In the genomic region with DNA sequence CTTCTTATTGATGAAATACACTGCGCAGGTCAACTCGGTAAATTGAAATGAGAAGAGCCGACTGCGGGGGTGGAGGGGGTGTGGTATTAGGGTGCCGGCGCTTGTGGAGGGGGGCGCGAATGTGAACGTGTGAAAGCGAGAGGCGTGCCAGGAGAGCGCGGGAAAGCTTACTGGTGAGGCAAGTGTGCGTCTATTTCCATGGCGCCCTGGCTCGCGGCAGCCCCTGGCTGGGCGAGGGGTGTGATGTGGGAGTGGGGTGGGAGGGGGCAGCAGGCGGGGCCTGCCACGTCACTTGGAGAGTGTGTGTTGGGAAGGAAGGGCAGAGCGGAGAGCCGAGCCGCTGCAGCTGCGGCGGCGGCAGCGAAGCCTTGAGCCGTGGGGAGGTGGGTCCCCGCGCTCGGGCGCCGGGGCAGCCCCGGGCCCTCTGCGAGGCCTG, we compare ENCODE assay signal across 8 cellular contexts.
DNase-seq lines count a peak whose midpoint lies in the region; ATAC-seq and TF ChIP-seq lines count a peak whose summit lies in the region.
"Had no signal": no experiment of that assay in that cellular context is flagged by ENCODE, and none has a peak within 500 bp of the region (broad histone marks: within the 10 kb centered on the region; RNA-seq: fewer than 3 reads in every experiment).

No MANE protein-coding gene starts in this region.

- TF ChIP-seq POLR2A in spleen (IDR thresholded peaks at IDR 0.05): no peak

- TF ChIP-seq CTCF in WERI-Rb-1 (IDR thresholded peaks at IDR 0.05; ENCODE audit: low read depth, low read length) (no peak), spleen (IDR thresholded peaks at IDR 0.05 in 8 of 11, conservative IDR thresholded peaks at IDR 0.05 in 3 of 11) (no peak)

- intact Hi-C loops in spleen (cut with DNase I; ENCODE audit: low total_unique reads): no loop called here

- H3K27me3 ChIP-seq in HUES6 (ENCODE audit: control insufficient read depth, insufficient read depth, low read length) (peaks cover 63% of the 10 kb centered on the region), WERI-Rb-1 (ENCODE audit: insufficient read depth, low read depth, severe bottlenecking) (no peaks in the 10 kb centered on the region), spleen (replicated peaks in 1 of 7) (peaks cover 3 to 70% (median 27%) of the 10 kb centered on the region in 7 donors)

- ATAC-seq in HG03342 (IDR thresholded peaks at IDR 0.05; ENCODE audit: unreplicated experiment) (no peak), HG02571 (IDR thresholded peaks at IDR 0.05; ENCODE audit: unreplicated experiment) (no peak)

- H3K9me3 ChIP-seq in HUES6 (ENCODE audit: control insufficient read depth, insufficient read depth, low read depth, low read length) (no peaks in the 10 kb centered on the region), WERI-Rb-1 (ENCODE audit: severe bottlenecking) (no peaks in the 10 kb centered on the region), spleen (no peaks in the 10 kb centered on the region)

- H3K4me1 ChIP-seq in HUES6 (ENCODE audit: control insufficient read depth, insufficient read depth, low read length) (peaks cover 6% of the 10 kb centered on the region), spleen (peaks cover 0 to 41% (median 27%) of the 10 kb centered on the region in 6 donors)

- H3K36me3 ChIP-seq in HUES6 (ENCODE audit: control insufficient read depth, insufficient read depth, low read length) (no peaks in the 10 kb centered on the region), WERI-Rb-1 (no peaks in the 10 kb centered on the region), spleen (no peaks in the 10 kb centered on the region)

- H3K27ac ChIP-seq in HUES6 (ENCODE audit: low read depth, low read length) (no peak overlapping the region), WERI-Rb-1 (no peak overlapping the region), spleen (peak overlapping the region in 3 of 8 donors; percentile 1 to 28 (median 15))
- H3K27ac ChIP-seq: HL-60 had no signal

- peak overlapping the region; percentile 71 for H3K9ac ChIP-seq in HUES6 (ENCODE audit: low read length)

- H3K4me3 ChIP-seq in HUES6 (ENCODE audit: low read depth, low read length) (peak overlapping the region; percentile 85), WERI-Rb-1 (ENCODE audit: low read depth, low read length) (peak overlapping the region; percentile 60), spleen (peak overlapping the region; percentile 41 to 72 (median 42))

- DNase-seq in WERI-Rb-1 (peak; percentile 58), hypothalamus (lab: John Stamatoyannopoulos, UW) (peak in 30 of 51 donors; percentile 13 to 67 (median 44)), spleen (no peak)
- no peak for DNase-seq in activated CD8-positive, alpha-beta memory T cell treated with anti-CD3 and anti-CD28 coated beads for 24 hours

- WGBS in spleen, 5 donors: 2 to 9% (median 3%) methylated on average over 24 to 35 of the region's 35 CpGs

Comparison
In these comparisons a context has a peak if more than half of its experiments do, and no peak if none do; other contexts are left out.
1. DNase-seq: peak in WERI-Rb-1 (single experiment) and hypothalamus (30 of 51); none in spleen (single experiment) and activated CD8-positive, alpha-beta memory T cell treated with anti-CD3 and anti-CD28 coated beads for 24 hours (single experiment).
2. Peak in every context shown above with its lines, with median percentiles within 50 percentile points of each other: H3K4me3 ChIP-seq.